2 cellular contexts compared by ENCODE assay signal in the genomic region with DNA sequence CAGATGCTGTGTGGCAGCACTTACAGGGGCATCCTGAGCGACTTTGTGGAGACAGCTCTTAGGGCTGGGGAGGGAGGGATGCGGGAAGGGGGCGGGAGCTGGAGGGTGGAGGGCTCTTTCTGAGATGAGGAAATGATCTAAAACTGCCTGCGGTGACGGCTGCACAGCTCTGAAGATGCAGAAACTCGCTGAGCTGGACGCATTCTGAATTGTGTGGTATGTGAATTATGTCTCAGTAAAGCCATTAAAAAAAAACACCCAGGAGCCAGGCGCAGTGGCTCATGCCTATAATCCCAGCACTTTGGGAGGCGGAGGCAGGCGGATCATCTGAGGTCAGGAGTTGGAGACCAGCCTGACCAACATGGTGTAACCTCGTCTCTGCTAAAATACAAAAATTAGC.
TF ChIP-seq lines count a peak whose summit lies in the region.

No MANE protein-coding gene starts in this region.

TF ChIP-seq in HEK293, 187 proteins besides CTCF, POLR2A, EP300 and RAD21:
- TF ChIP-seq SP3 (tag by site-specific recombination; IDR thresholded peaks at IDR 0.05), result no peak
- no peak for TF ChIP-seq ZFP3 (tag by site-specific recombination; IDR thresholded peaks at IDR 0.05; ENCODE audit: low read depth)
- TF ChIP-seq HOXD13 (CRISPR knock-in tag; IDR thresholded peaks at IDR 0.05; ENCODE audit: borderline replicate concordance), result no peak
- TF ChIP-seq SP2 (tag by site-specific recombination; IDR thresholded peaks at IDR 0.05), result peak; percentile 16; the same call in 1 of the 2 replicates
- no peak for TF ChIP-seq SETDB1 (IDR thresholded peaks at IDR 0.05; ENCODE audit: insufficient read length, low read length)
- no peak for TF ChIP-seq ZNF341 (tag by site-specific recombination; IDR thresholded peaks at IDR 0.05; ENCODE audit: low read depth)
- TF ChIP-seq, protein P1, sequence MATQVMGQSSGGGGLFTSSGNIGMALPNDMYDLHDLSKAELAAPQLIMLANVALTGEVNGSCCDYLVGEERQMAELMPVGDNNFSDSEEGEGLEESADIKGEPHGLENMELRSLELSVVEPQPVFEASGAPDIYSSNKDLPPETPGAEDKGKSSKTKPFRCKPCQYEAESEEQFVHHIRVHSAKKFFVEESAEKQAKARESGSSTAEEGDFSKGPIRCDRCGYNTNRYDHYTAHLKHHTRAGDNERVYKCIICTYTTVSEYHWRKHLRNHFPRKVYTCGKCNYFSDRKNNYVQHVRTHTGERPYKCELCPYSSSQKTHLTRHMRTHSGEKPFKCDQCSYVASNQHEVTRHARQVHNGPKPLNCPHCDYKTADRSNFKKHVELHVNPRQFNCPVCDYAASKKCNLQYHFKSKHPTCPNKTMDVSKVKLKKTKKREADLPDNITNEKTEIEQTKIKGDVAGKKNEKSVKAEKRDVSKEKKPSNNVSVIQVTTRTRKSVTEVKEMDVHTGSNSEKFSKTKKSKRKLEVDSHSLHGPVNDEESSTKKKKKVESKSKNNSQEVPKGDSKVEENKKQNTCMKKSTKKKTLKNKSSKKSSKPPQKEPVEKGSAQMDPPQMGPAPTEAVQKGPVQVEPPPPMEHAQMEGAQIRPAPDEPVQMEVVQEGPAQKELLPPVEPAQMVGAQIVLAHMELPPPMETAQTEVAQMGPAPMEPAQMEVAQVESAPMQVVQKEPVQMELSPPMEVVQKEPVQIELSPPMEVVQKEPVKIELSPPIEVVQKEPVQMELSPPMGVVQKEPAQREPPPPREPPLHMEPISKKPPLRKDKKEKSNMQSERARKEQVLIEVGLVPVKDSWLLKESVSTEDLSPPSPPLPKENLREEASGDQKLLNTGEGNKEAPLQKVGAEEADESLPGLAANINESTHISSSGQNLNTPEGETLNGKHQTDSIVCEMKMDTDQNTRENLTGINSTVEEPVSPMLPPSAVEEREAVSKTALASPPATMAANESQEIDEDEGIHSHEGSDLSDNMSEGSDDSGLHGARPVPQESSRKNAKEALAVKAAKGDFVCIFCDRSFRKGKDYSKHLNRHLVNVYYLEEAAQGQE (tag by site-specific recombination; IDR thresholded peaks at IDR 0.05), result no peak
- TF ChIP-seq ZNF48 (tag by site-specific recombination; IDR thresholded peaks at IDR 0.05), result no peak
- no peak for TF ChIP-seq ZNF473 (tag by site-specific recombination; IDR thresholded peaks at IDR 0.05)
- TF ChIP-seq, protein P2, sequence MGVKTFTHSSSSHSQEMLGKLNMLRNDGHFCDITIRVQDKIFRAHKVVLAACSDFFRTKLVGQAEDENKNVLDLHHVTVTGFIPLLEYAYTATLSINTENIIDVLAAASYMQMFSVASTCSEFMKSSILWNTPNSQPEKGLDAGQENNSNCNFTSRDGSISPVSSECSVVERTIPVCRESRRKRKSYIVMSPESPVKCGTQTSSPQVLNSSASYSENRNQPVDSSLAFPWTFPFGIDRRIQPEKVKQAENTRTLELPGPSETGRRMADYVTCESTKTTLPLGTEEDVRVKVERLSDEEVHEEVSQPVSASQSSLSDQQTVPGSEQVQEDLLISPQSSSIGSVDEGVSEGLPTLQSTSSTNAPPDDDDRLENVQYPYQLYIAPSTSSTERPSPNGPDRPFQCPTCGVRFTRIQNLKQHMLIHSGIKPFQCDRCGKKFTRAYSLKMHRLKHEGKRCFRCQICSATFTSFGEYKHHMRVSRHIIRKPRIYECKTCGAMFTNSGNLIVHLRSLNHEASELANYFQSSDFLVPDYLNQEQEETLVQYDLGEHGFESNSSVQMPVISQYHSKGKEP (tag by site-specific recombination; IDR thresholded peaks at IDR 0.05), result 0 out of 2 replicates have a peak, but pooled peaks have one; percentile 13
- TF ChIP-seq KLF10 (tag by site-specific recombination; IDR thresholded peaks at IDR 0.05), result no peak
- TF ChIP-seq ZNF133 (tag by site-specific recombination; IDR thresholded peaks at IDR 0.05), result no peak
- no peak for TF ChIP-seq ZNF121 (tag by site-specific recombination; IDR thresholded peaks at IDR 0.05)
- TF ChIP-seq ZNF529 (tag by site-specific recombination; IDR thresholded peaks at IDR 0.05; ENCODE audit: insufficient replicate concordance), result no peak
- TF ChIP-seq ZNF37A (tag by site-specific recombination; IDR thresholded peaks at IDR 0.05), result no peak
- no peak for TF ChIP-seq ZNF658 (tag by site-specific recombination; IDR thresholded peaks at IDR 0.05)
- TF ChIP-seq ZNF654 (tag by site-specific recombination; IDR thresholded peaks at IDR 0.05; ENCODE audit: low read depth), result no peak

TF ChIP-seq in HepG2, 621 proteins besides CTCF, POLR2A, EP300 and RAD21:
- TF ChIP-seq ZNF512 (CRISPR knock-in tag; IDR thresholded peaks at IDR 0.05), result no peak
- no peak for TF ChIP-seq TCF7L2 (IDR thresholded peaks at IDR 0.05; ENCODE audit: low read depth, low read length)
- no peak for TF ChIP-seq MTF1 (CRISPR knock-in tag; IDR thresholded peaks at IDR 0.05)
- TF ChIP-seq SIN3A (IDR thresholded peaks at IDR 0.05; ENCODE audit: borderline replicate concordance, low read depth, low read length), result no peak
TF ChIP-seq in HepG2: peak in this region for 0.
